ENCODE assay signal across 8 cellular contexts in genomic region chr12:8996682-8997405, GRCh38. TPM values are rescaled to one million over a fixed set of nuclear protein-coding genes. Genes with fewer than 3 reads are reported as not detected.
A peak's percentile ranks its signal among the peaks of the same experiment; 100 is the strongest.
DNase-seq lines count a peak whose midpoint lies in the region; ATAC-seq lines count a peak whose summit lies in the region.

No MANE protein-coding gene starts in this region.

- peaks cover 33 to 44% (median 39%) of the 10 kb centered on the region in 3 donors for H3K36me3 Mint-ChIP-seq in immature natural killer cell

- DNase-seq in left ventricle myocardium superior, result no peak
- DNase-seq in Right ventricle myocardium inferior (ENCODE audit: missing footprints), result no peak
- DNase-seq in SW480 (ENCODE audit: low spot score), result peak; percentile 20
- DNase-seq in immature natural killer cell, result peak in 2 of 3 donors; percentile 37 to 52
- DNase-seq in NCI-H1417 treated with DMSO at 0.1 percent for 48 hours (lab: John Stamatoyannopoulos, UW), result no peak
- no peak for DNase-seq in COR-L47 (lab: John Stamatoyannopoulos, UW)
- no peak for DNase-seq in medulla oblongata (ENCODE audit: extremely low spot score)

- peak overlapping the region; percentile 79 to 95 (median 88) for H3K27ac Mint-ChIP-seq in immature natural killer cell

- ATAC-seq in left ventricle myocardium superior (peak; percentile 29), Right ventricle myocardium inferior (no peak), HG02870 (IDR thresholded peaks at IDR 0.05; ENCODE audit: unreplicated experiment) (peak; percentile 99)

- peaks cover 87 to 90% of the 10 kb centered on the region in 2 donors for H3K4me1 Mint-ChIP-seq in immature natural killer cell

- peaks cover 0 to 7% (median 0%) of the 10 kb centered on the region in 3 donors for H3K27me3 Mint-ChIP-seq in immature natural killer cell (ENCODE audit: low read depth in 3 of 3)

- intact Hi-C loops in left ventricle myocardium superior (cut with micrococcal nuclease) (no loop called here), Right ventricle myocardium inferior (cut with DNase I) (no loop called here)

- H3K4me3 Mint-ChIP-seq in immature natural killer cell, result peak overlapping the region; percentile 67 to 95 (median 88)

- no peaks in the 10 kb centered on the region for H3K9me3 Mint-ChIP-seq in immature natural killer cell

RNA-seq across cellular contexts. Expression of gene KLRG1, which starts 7.5 kb away (rescaled TPM):
- 5.6 TPM for total RNA-seq in left ventricle myocardium superior
- total RNA-seq in Right ventricle myocardium inferior, result 5.8 TPM
- polyA plus RNA-seq in immature natural killer cell, result 100 to 1,000 TPM; 183 to 569 (median 308) TPM

RNA-seq across cellular contexts. Expression of gene M6PR, which starts 47.4 kb away (rescaled TPM):
- total RNA-seq in left ventricle myocardium superior, result 87.5 TPM
- total RNA-seq in Right ventricle myocardium inferior, result 83.0 TPM
- polyA plus RNA-seq in immature natural killer cell, result 100 to 1,000 TPM; 285 to 435 (median 395) TPM

Comparison
In these comparisons a context has a peak if more than half of its experiments do, and no peak if none do; other contexts are left out.
1. DNase-seq: peak in SW480 (single experiment) and immature natural killer cell (2 of 3); none in left ventricle myocardium superior (single experiment), Right ventricle myocardium inferior (single experiment), NCI-H1417 treated with DMSO at 0.1 percent for 48 hours (single experiment), COR-L47 (single experiment) and medulla oblongata (single experiment).